Comparison of ENCODE assay signal across 1 cellular context in genomic region chr6:149699150-149699549, GRCh38.
TF ChIP-seq lines count a peak whose summit lies in the region.

No MANE protein-coding gene starts in this region.

TF ChIP-seq in HCT116, 20 proteins besides CTCF, POLR2A, EP300 and RAD21:
- no peak for TF ChIP-seq SIN3A (IDR thresholded peaks at IDR 0.05; ENCODE audit: low read depth)
- TF ChIP-seq EGR1 (IDR thresholded peaks at IDR 0.05; ENCODE audit: low read depth): no peak
- TF ChIP-seq REST (IDR thresholded peaks at IDR 0.05; ENCODE audit: low read depth): no peak
- no peak for TF ChIP-seq YY1 (IDR thresholded peaks at IDR 0.05; ENCODE audit: extremely low read depth, insufficient replicate concordance, low read depth, low read length)
- TF ChIP-seq ATF3 (IDR thresholded peaks at IDR 0.05): no peak
- no peak for TF ChIP-seq ZFX (IDR thresholded peaks at IDR 0.05)
- TF ChIP-seq EZH2 (IDR thresholded peaks at IDR 0.05): no peak
- no peak for TF ChIP-seq EZH2phosphoT487 (IDR thresholded peaks at IDR 0.05; ENCODE audit: borderline replicate concordance)
- TF ChIP-seq CBX3 (IDR thresholded peaks at IDR 0.05; ENCODE audit: low read depth): no peak
- TF ChIP-seq ELF1 (IDR thresholded peaks at IDR 0.05; ENCODE audit: borderline replicate concordance, low read depth): no peak
- no peak for TF ChIP-seq ZNF274 (IDR thresholded peaks at IDR 0.05; ENCODE audit: low read depth, low read length)
